Comparison of ENCODE assay signal across 8 cellular contexts in genomic region chr3:16290007-16290826, GRCh38. TPM values are rescaled to one million over a fixed set of nuclear protein-coding genes. Genes with fewer than 3 reads are reported as not detected.
DNase-seq lines count a peak whose midpoint lies in the region; ATAC-seq and TF ChIP-seq lines count a peak whose summit lies in the region.

No MANE protein-coding gene starts in this region.

- peak overlapping the region; percentile 87 for H3K27ac Mint-ChIP-seq in central memory CD8-positive, alpha-beta T cell (ENCODE audit: low read depth)
- peak overlapping the region; percentile 82 to 93 for H3K27ac Mint-ChIP-seq in stimulated activated naive CD8-positive, alpha-beta T cell treated with anti-CD3 and anti-CD28 coated beads, Interleukin-15, amount 100 ng/mL, for 72 hours

- H3K4me2 ChIP-seq in Karpas-422 (ENCODE audit: low read depth, low read length, poor library complexity, severe bottlenecking) (no peak overlapping the region), SU-DHL-6 (ENCODE audit: low read depth, low read length, poor library complexity, severe bottlenecking) (no peak overlapping the region)

- 60% methylated on average over 3 of the region's 3 CpGs for WGBS in liver

- no peak for ATAC-seq in left ventricle myocardium superior
- ATAC-seq in central memory CD8-positive, alpha-beta T cell (replicated peaks; ENCODE audit: extremely low read depth, poor library complexity, severe bottlenecking) = no peak
- no peak for ATAC-seq in stimulated activated naive CD8-positive, alpha-beta T cell treated with anti-CD3 and anti-CD28 coated beads, Interleukin-15, amount 100 ng/mL, for 72 hours
- ATAC-seq in GM21447 (IDR thresholded peaks at IDR 0.05; ENCODE audit: unreplicated experiment) = no peak

- H3K4me3 Mint-ChIP-seq in central memory CD8-positive, alpha-beta T cell = peak overlapping the region; percentile 90
- H3K4me3 Mint-ChIP-seq in stimulated activated naive CD8-positive, alpha-beta T cell treated with anti-CD3 and anti-CD28 coated beads, Interleukin-15, amount 100 ng/mL, for 72 hours = peak overlapping the region; percentile 89 to 95

- peaks cover 73% of the 10 kb centered on the region for H3K4me1 Mint-ChIP-seq in central memory CD8-positive, alpha-beta T cell
- H3K4me1 Mint-ChIP-seq in stimulated activated naive CD8-positive, alpha-beta T cell treated with anti-CD3 and anti-CD28 coated beads, Interleukin-15, amount 100 ng/mL, for 72 hours = peaks cover 71% of the 10 kb centered on the region

- H3K27me3 ChIP-seq in cardiac muscle cell (no peaks in the 10 kb centered on the region), Karpas-422 (ENCODE audit: low read length) (no peaks in the 10 kb centered on the region), SU-DHL-6 (ENCODE audit: low read length) (no peaks in the 10 kb centered on the region), liver (ENCODE audit: control insufficient read depth in 4 of 4, insufficient read depth in 4 of 4, low read length in 3 of 4) (no peaks in the 10 kb centered on the region)

- DNase-seq in cardiac muscle cell (ENCODE audit: low read depth in 1 of 2, low spot score in 1 of 2) (peak; percentile 55 to 70), left ventricle myocardium superior (no peak), Karpas-422 (peak; percentile 85)
- DNase-seq in central memory CD8-positive, alpha-beta T cell (ENCODE audit: low spot score in 2 of 2) = peak in 1 of 2 donors; percentile 46
- peak in 1 of 2 donors; percentile 55 for DNase-seq in stimulated activated naive CD8-positive, alpha-beta T cell treated with anti-CD3 and anti-CD28 coated beads, Interleukin-15, amount 100 ng/mL, for 72 hours

- H3K79me2 ChIP-seq in Karpas-422 (ENCODE audit: low read length) (peaks cover 28% of the 10 kb centered on the region), SU-DHL-6 (ENCODE audit: insufficient read depth, low read length) (no peaks in the 10 kb centered on the region)

- no peaks in the 10 kb centered on the region for H3K9me3 ChIP-seq in cardiac muscle cell (ENCODE audit: low read depth)
- H3K9me3 ChIP-seq in Karpas-422 (ENCODE audit: low read length) = peaks cover 4% of the 10 kb centered on the region
- H3K9me3 ChIP-seq in SU-DHL-6 (ENCODE audit: insufficient read depth, low read length) = peaks cover 6% of the 10 kb centered on the region; the same call in 1 of the 2 replicates
- no peaks in the 10 kb centered on the region for H3K9me3 ChIP-seq in liver (ENCODE audit: control insufficient read depth in 4 of 4, low read length in 3 of 4)

- H3K4me3 ChIP-seq in cardiac muscle cell (no peak overlapping the region), Karpas-422 (ENCODE audit: low read length) (no peak overlapping the region), SU-DHL-6 (ENCODE audit: insufficient read depth, low read length, poor library complexity, severe bottlenecking) (no peak overlapping the region), liver (ENCODE audit: low read depth in 1 of 3, low read length in 3 of 3) (no peak overlapping the region)

- TF ChIP-seq CTCF in cardiac muscle cell (IDR thresholded peaks at IDR 0.05; ENCODE audit: low read depth, low read length) (peak; percentile 78), SU-DHL-6 (IDR thresholded peaks at IDR 0.05; ENCODE audit: insufficient read depth, low read length, poor library complexity, severe bottlenecking) (peak; percentile 85), liver (IDR thresholded peaks at IDR 0.05; ENCODE audit: low read depth, low read length, missing input control) (peak; percentile 77)

- H3K27ac ChIP-seq in cardiac muscle cell (peak overlapping the region; percentile 52), Karpas-422 (ENCODE audit: low read length) (peak overlapping the region; percentile 76), SU-DHL-6 (ENCODE audit: low read depth, low read length) (peak overlapping the region; percentile 27; the same call in 1 of the 2 replicates), liver (ENCODE audit: low read depth in 1 of 2, low read length in 2 of 2) (peak overlapping the region in 1 of 2 donors; percentile 19)

- peaks cover 52% of the 10 kb centered on the region for H3K4me1 ChIP-seq in cardiac muscle cell (ENCODE audit: low read depth)
- peaks cover 56% of the 10 kb centered on the region for H3K4me1 ChIP-seq in Karpas-422 (ENCODE audit: low read length)
- peaks cover 0 to 6% (median 3%) of the 10 kb centered on the region in 4 donors for H3K4me1 ChIP-seq in liver (ENCODE audit: control insufficient read depth in 4 of 4, insufficient read depth in 4 of 4, low read length in 3 of 4)

- H3K9ac ChIP-seq in Karpas-422 (ENCODE audit: low read length) = no peak overlapping the region
- H3K9ac ChIP-seq in SU-DHL-6 (ENCODE audit: low read length) = no peak overlapping the region
- H3K9ac ChIP-seq in liver (ENCODE audit: low read depth in 1 of 2, low read length in 2 of 2) = peak overlapping the region; percentile 33 to 47

- H4K20me1 ChIP-seq in Karpas-422 (ENCODE audit: insufficient read depth, low read depth, low read length) = no peaks in the 10 kb centered on the region
- H4K20me1 ChIP-seq in SU-DHL-6 (ENCODE audit: low read depth, low read length) = no peaks in the 10 kb centered on the region

- H2AFZ ChIP-seq in Karpas-422 (ENCODE audit: low read length) (no peak overlapping the region), SU-DHL-6 (ENCODE audit: low read depth, low read length, severe bottlenecking) (no peak overlapping the region)

- no peaks in the 10 kb centered on the region for H3K36me3 ChIP-seq in cardiac muscle cell
- peaks cover 27% of the 10 kb centered on the region for H3K36me3 ChIP-seq in Karpas-422 (ENCODE audit: insufficient read depth, low read length)
- H3K36me3 ChIP-seq in SU-DHL-6 (ENCODE audit: low read length) = peaks cover 15% of the 10 kb centered on the region
- peaks cover 2 to 14% (median 9%) of the 10 kb centered on the region in 4 donors for H3K36me3 ChIP-seq in liver (ENCODE audit: control insufficient read depth in 4 of 4, insufficient read depth in 3 of 4, low read depth in 1 of 4, low read length in 3 of 4)

- no peaks in the 10 kb centered on the region for H3F3A ChIP-seq in SU-DHL-6 (ENCODE audit: insufficient read depth)

- no peaks in the 10 kb centered on the region for H3K9me3 Mint-ChIP-seq in central memory CD8-positive, alpha-beta T cell
- peaks cover 6 to 14% of the 10 kb centered on the region in 2 donors for H3K9me3 Mint-ChIP-seq in stimulated activated naive CD8-positive, alpha-beta T cell treated with anti-CD3 and anti-CD28 coated beads, Interleukin-15, amount 100 ng/mL, for 72 hours

- TF ChIP-seq RAD21 in liver (IDR thresholded peaks at IDR 0.05) = peak; percentile 96

- no peaks in the 10 kb centered on the region for H3K9me2 ChIP-seq in Karpas-422 (replicated peaks; ENCODE audit: insufficient read depth, low read length)
- no peaks in the 10 kb centered on the region for H3K9me2 ChIP-seq in SU-DHL-6 (replicated peaks; ENCODE audit: insufficient read depth, low read length)

- intact Hi-C loops in left ventricle myocardium superior (cut with micrococcal nuclease) = loop anchor here (5.0 to 10.0 kb wide), 2 partner anchors 235 to 262 kb away; no protein-coding TSS in a partner anchor

- H3K27me3 Mint-ChIP-seq in central memory CD8-positive, alpha-beta T cell = no peaks in the 10 kb centered on the region
- no peaks in the 10 kb centered on the region for H3K27me3 Mint-ChIP-seq in stimulated activated naive CD8-positive, alpha-beta T cell treated with anti-CD3 and anti-CD28 coated beads, Interleukin-15, amount 100 ng/mL, for 72 hours

- H3K36me3 Mint-ChIP-seq in central memory CD8-positive, alpha-beta T cell (ENCODE audit: insufficient read depth) = peaks cover 37% of the 10 kb centered on the region

TF ChIP-seq in liver, 16 proteins besides CTCF, POLR2A, EP300 and RAD21:
- TF ChIP-seq RXRA (IDR thresholded peaks at IDR 0.05) (peak in 1 of 2 donors; percentile 45), JUND (IDR thresholded peaks at IDR 0.05) (no peak), SP1 (IDR thresholded peaks at IDR 0.05) (no peak), FOXA1 (IDR thresholded peaks at IDR 0.05) (no peak)

RNA-seq across cellular contexts. Expression of gene OXNAD1, which starts 25.2 kb away (rescaled TPM):
- total RNA-seq in cardiac muscle cell (21.5 and 33.7 TPM in 2 replicates), left ventricle myocardium superior (15.4 TPM), liver (10 to 100 TPM in 1 of 2 donors, 1 to 10 TPM in 1; 9.3 to 24.6 TPM)
- polyA plus RNA-seq in cardiac muscle cell (33.6 and 38.2 TPM in 2 replicates), liver (10 to 100 TPM; 12.6 to 15.6 TPM)
- total RNA-seq in Karpas-422 (2014; rRNA removed; shearing (Covaris generic); ENCODE audit: low replicate concordance) = 23.3 and 30.3 TPM in 2 replicates

RNA-seq across cellular contexts. Expression of gene DPH3, which starts 25.5 kb away (rescaled TPM):
- total RNA-seq in cardiac muscle cell (7.9 and 13.4 TPM in 2 replicates), left ventricle myocardium superior (18.2 TPM), liver (10 to 100 TPM in 1 of 2 donors, 1 to 10 TPM in 1; 7.8 to 12.0 TPM)
- polyA plus RNA-seq in cardiac muscle cell (28.2 and 30.0 TPM in 2 replicates), liver (10 to 100 TPM; 11.1 to 19.1 TPM)
- 7.6 and 22.2 TPM in 2 replicates for total RNA-seq in Karpas-422 (2014; rRNA removed; shearing (Covaris generic); ENCODE audit: low replicate concordance)

Comparison
In these comparisons a context has a peak if more than half of its experiments do, and no peak if none do; other contexts are left out.
1. H3K9ac ChIP-seq: peak in liver (2 of 2); none in Karpas-422 (single experiment) and SU-DHL-6 (single experiment).
2. Peak in every context shown above with its lines, with median percentiles within 50 percentile points of each other: CTCF ChIP-seq.